ENCODE assay signal across 26 cellular contexts in the genomic region with DNA sequence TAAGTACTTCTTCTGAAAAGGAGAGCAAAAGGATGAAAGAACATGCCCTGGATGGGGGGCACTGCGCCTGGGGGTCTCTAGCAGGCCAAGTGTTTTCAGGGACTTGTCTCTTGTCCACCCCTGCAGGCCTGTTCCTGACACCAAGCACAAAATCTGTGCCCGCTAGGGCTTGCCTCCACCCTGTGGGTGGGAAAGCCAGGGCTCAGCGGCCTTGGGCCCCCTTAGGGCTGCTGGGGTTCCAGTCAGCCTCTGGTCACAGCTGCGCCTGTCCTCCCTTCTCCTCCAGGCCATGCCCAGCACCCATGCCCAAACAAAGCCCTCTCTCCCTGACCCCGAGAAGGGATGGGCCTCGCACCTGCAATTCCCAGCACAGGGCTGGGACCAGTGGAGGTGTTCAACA.
"Had no signal": no experiment of that assay in that cellular context is flagged by ENCODE, and none has a peak within 500 bp of the region (broad histone marks: within the 10 kb centered on the region; RNA-seq: fewer than 3 reads in every experiment).

No MANE protein-coding gene starts in this region.

- H3K27me3 ChIP-seq: dorsolateral prefrontal cortex, foreskin keratinocyte, gastroesophageal sphincter, pancreas, right lobe of liver, suprapubic skin, thyroid gland, vagina had no signal

- H3K36me3 ChIP-seq: gastroesophageal sphincter, lower lobe of right lung, pancreas, right lobe of liver, suprapubic skin, thyroid gland, vagina had no signal

- DNase-seq: dorsolateral prefrontal cortex; effector CD4-positive, alpha-beta T cell; foreskin keratinocyte; glutamatergic neuron; hypothalamus; immature natural killer cell; kidney glomerular epithelial cell; left colon; left ventricle myocardium superior; lower lobe of right lung; naive thymus-derived CD8-positive, alpha-beta T cell; nephron progenitor cell; occipital lobe; retina; small intestine; stimulated activated CD4-positive, alpha-beta T cell treated with anti-CD3 and anti-CD28 coated beads, Interleukin-15, amount 100 ng/mL, for 24 hours; stimulated activated CD4-positive, alpha-beta T cell treated with anti-CD3 and anti-CD28 coated beads, Interleukin-2, amount 100 ng/mL, for 48 hours; stimulated activated naive CD4-positive, alpha-beta T cell; stimulated activated naive CD8-positive, alpha-beta T cell treated with anti-CD3 and anti-CD28 coated beads, Interleukin-15, amount 100 ng/mL, for 72 hours; thyroid gland; trophoblast cell had no signal

- H3K27ac ChIP-seq: dorsolateral prefrontal cortex, foreskin keratinocyte, gastroesophageal sphincter, lower lobe of right lung, pancreas, right lobe of liver, suprapubic skin, thyroid gland, vagina had no signal

- H3K4me3 ChIP-seq: dorsolateral prefrontal cortex, gastroesophageal sphincter, lower lobe of right lung, pancreas, right lobe of liver, suprapubic skin, thyroid gland, vagina had no signal

- H3K9me3 ChIP-seq: gastroesophageal sphincter, lower lobe of right lung, pancreas, right lobe of liver, suprapubic skin, thyroid gland, vagina had no signal

- ATAC-seq: foreskin keratinocyte; gastroesophageal sphincter; left colon; left ventricle myocardium superior; lower lobe of right lung; naive thymus-derived CD8-positive, alpha-beta T cell; pancreas; stimulated activated naive CD8-positive, alpha-beta T cell treated with anti-CD3 and anti-CD28 coated beads, Interleukin-15, amount 100 ng/mL, for 72 hours had no signal

- H3K4me1 ChIP-seq: foreskin keratinocyte, gastroesophageal sphincter, lower lobe of right lung, pancreas, right lobe of liver, suprapubic skin, vagina had no signal
